8 cellular contexts compared by ENCODE assay signal in the genomic region with DNA sequence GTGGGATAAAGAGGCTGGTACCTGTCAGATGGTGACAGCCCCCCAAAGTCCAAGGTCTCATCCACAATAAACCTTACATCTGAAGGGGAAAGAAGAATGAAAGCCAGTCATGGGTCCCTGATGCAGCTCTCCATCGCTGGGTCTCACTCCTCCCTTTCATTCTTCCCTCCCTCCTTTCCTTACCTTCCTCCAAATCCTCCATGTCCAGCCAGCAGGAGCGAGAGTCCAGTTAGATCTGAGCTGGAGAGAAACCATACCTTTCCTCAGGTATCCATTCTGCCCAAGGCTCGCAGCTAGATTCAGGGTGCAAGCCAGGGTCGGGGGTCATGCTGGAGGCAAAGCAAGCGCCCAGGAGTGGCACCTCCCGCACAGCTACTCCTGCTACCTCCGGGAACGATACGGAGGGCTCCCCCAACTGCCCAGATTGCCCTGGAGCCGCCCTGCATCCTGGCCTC.
DNase-seq lines count a peak whose midpoint lies in the region; ATAC-seq lines count a peak whose summit lies in the region.

No MANE protein-coding gene starts in this region.

- H3K27ac ChIP-seq in ACC112 (ENCODE audit: low read depth, low read length), result no peak overlapping the region
- peak overlapping the region; percentile 86 for H3K27ac ChIP-seq in HUES48 (ENCODE audit: low read depth, low read length)
- H3K27ac ChIP-seq in caudate nucleus (ENCODE audit: low read depth, low read length), result peak overlapping the region; percentile 90
- peak overlapping the region; percentile 84 for H3K27ac ChIP-seq in muscle layer of colon (ENCODE audit: low read depth, low read length)

- H3K9me3 ChIP-seq in HUES48 (ENCODE audit: control insufficient read depth, insufficient read depth, low read length), result no peaks in the 10 kb centered on the region
- no peaks in the 10 kb centered on the region for H3K9me3 ChIP-seq in muscle layer of colon (ENCODE audit: low read length)

- H3K79me2 ChIP-seq in ACC112 (ENCODE audit: control insufficient read depth, insufficient read depth, low read length, unreplicated experiment), result peaks cover 21% of the 10 kb centered on the region

- H3K4me1 ChIP-seq in ACC112 (ENCODE audit: control insufficient read depth, insufficient read depth, low read length, unreplicated experiment) (peaks cover 16% of the 10 kb centered on the region), HUES48 (ENCODE audit: control insufficient read depth, insufficient read depth, low read length) (peaks cover 32% of the 10 kb centered on the region), muscle layer of colon (ENCODE audit: insufficient read depth, low read length) (peaks cover 18% of the 10 kb centered on the region)

- peak overlapping the region; percentile 84 for H3K4me3 ChIP-seq in ACC112 (ENCODE audit: low read depth, low read length)
- H3K4me3 ChIP-seq in HUES48 (ENCODE audit: low read depth, low read length), result peak overlapping the region; percentile 98
- H3K4me3 ChIP-seq in muscle layer of colon (ENCODE audit: low read depth in 1 of 2, low read length in 2 of 2), result peak overlapping the region; percentile 58 to 85

- H3K27me3 ChIP-seq in ACC112 (ENCODE audit: insufficient read depth, low read length) (no peaks in the 10 kb centered on the region), HUES48 (ENCODE audit: control insufficient read depth, insufficient read depth, low read length) (no peaks in the 10 kb centered on the region), muscle layer of colon (ENCODE audit: control insufficient read depth in 1 of 2, insufficient read depth in 2 of 2, low read length in 2 of 2) (no peaks in the 10 kb centered on the region)

- no peak for ATAC-seq in HG03457 (IDR thresholded peaks at IDR 0.05; ENCODE audit: unreplicated experiment)

- DNase-seq in caudate nucleus (lab: John Stamatoyannopoulos, UW) (no peak), foreskin melanocyte (no peak), D341Med (ENCODE audit: low spot score) (no peak), Kasumi-1 (lab: John Stamatoyannopoulos, UW) (no peak)

- H3K9ac ChIP-seq in HUES48 (ENCODE audit: low read depth, low read length), result peak overlapping the region; percentile 72
- H3K9ac ChIP-seq in muscle layer of colon (ENCODE audit: low read length), result no peak overlapping the region

- no peaks in the 10 kb centered on the region for H3K36me3 ChIP-seq in ACC112 (ENCODE audit: insufficient read depth, low read length)
- peaks cover 34% of the 10 kb centered on the region for H3K36me3 ChIP-seq in HUES48 (ENCODE audit: control insufficient read depth, insufficient read depth, low read length)
- H3K36me3 ChIP-seq in muscle layer of colon (ENCODE audit: insufficient read depth, low read length), result no peaks in the 10 kb centered on the region

- peak overlapping the region; percentile 58 for H2AFZ ChIP-seq in ACC112 (ENCODE audit: low read length, unreplicated experiment)
